ENCODE assay signal across 8 cellular contexts in the genomic region with DNA sequence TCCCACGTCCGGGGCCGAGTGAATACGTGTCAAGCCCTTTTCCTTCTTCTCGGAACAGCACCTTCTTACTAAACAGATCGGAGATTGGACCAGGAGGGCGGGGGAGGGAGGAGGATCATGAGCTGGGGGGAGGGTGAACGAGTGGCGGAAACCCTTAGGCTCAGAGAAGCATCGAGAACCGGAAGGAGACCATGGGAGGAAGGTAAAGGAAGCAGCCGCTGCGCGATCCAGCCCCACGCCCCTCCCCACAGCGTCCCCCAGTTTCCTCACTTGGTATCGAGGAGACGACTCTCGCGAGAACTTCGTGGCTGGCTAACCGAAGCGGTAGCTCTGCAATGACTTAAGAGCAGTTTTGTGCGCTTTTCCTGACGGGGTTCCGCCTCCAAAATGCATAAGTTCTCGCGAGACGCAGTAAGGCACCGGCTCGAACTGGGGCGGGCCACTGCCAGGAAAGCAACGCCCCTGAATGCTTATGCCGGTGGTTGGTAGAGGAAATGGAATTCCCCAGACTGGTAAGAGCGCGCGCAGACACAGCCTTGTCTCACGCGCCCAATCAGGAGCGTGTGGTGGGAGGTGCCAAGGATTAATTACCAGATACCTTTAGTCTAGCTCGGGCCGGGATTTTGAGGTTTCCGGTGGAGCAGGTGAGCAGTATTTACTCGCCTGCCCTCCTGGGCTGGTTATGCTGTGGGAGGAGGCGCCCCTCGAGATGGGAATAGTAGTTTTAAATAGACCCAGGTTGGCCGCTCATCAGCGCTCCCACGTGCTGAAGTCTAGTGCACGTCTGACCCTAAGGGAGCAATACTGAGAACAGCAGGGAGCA. TPM values are rescaled to one million over a fixed set of nuclear protein-coding genes. Genes with fewer than 3 reads are reported as not detected.
DNase-seq lines count a peak whose midpoint lies in the region; ATAC-seq and TF ChIP-seq lines count a peak whose summit lies in the region.

No MANE protein-coding gene starts in this region.

- H3K36me3 ChIP-seq in hepatocyte (replicated peaks; ENCODE audit: insufficient read depth, low read depth) (no peaks in the 10 kb centered on the region), rectal smooth muscle tissue (ENCODE audit: control insufficient read depth, insufficient read depth, low read length) (no peaks in the 10 kb centered on the region), aorta (ENCODE audit: control insufficient read depth in 1 of 2, insufficient read depth in 2 of 2, low read length in 1 of 2) (no peaks in the 10 kb centered on the region)

- H3K4me1 ChIP-seq in hepatocyte (ENCODE audit: insufficient read depth) (peaks cover 13% of the 10 kb centered on the region), rectal smooth muscle tissue (ENCODE audit: control insufficient read depth, insufficient read depth, low read length) (peaks cover 14% of the 10 kb centered on the region), aorta (ENCODE audit: control insufficient read depth in 1 of 2, insufficient read depth in 2 of 2, low read length in 2 of 2) (peaks cover 0 to 4% of the 10 kb centered on the region in 2 donors)

- no peaks in the 10 kb centered on the region for H3K9me3 ChIP-seq in hepatocyte (ENCODE audit: low read depth)
- H3K9me3 ChIP-seq in aorta (ENCODE audit: control insufficient read depth, low read length) = no peaks in the 10 kb centered on the region

- peaks cover 66% of the 10 kb centered on the region for H3K79me2 ChIP-seq in hepatocyte

- ATAC-seq in GM18511 (IDR thresholded peaks at IDR 0.05; ENCODE audit: unreplicated experiment) = peak; percentile 84
- ATAC-seq in HG02981 (IDR thresholded peaks at IDR 0.05; ENCODE audit: unreplicated experiment) = peak; percentile 77
- peak; percentile 93 for ATAC-seq in aorta (ENCODE audit: low FRiP score)

- peaks cover 36% of the 10 kb centered on the region for H4K20me1 ChIP-seq in hepatocyte (ENCODE audit: insufficient read depth, poor library complexity, severe bottlenecking)

- H3K27ac ChIP-seq in hepatocyte (peak overlapping the region; percentile 100), rectal smooth muscle tissue (ENCODE audit: low read depth, low read length) (peak overlapping the region; percentile 99), aorta (ENCODE audit: low read depth in 1 of 2, low read length in 2 of 2) (peak overlapping the region; percentile 88 to 97)

- H2AFZ ChIP-seq in hepatocyte = peak overlapping the region; percentile 32

- H3K27me3 ChIP-seq in hepatocyte (no peaks in the 10 kb centered on the region), rectal smooth muscle tissue (ENCODE audit: control insufficient read depth, insufficient read depth, low read length) (no peaks in the 10 kb centered on the region), aorta (ENCODE audit: control insufficient read depth in 1 of 2, insufficient read depth in 2 of 2, low read length in 1 of 2) (no peaks in the 10 kb centered on the region)

- no peaks in the 10 kb centered on the region for H3K9me2 ChIP-seq in hepatocyte (replicated peaks; ENCODE audit: insufficient read depth)

- TF ChIP-seq CTCF in hepatocyte (IDR thresholded peaks at IDR 0.05; ENCODE audit: poor library complexity) = no peak

- H3K4me3 ChIP-seq in hepatocyte (peak overlapping the region; percentile 74), rectal smooth muscle tissue (ENCODE audit: low read length) (peak overlapping the region; percentile 92), aorta (ENCODE audit: low read length in 2 of 2) (peak overlapping the region; percentile 8 to 94)

- WGBS in hepatocyte (ENCODE audit: low lambda C conversion rate, missing lambda C conversion rate) = 2% methylated on average over 41 of the region's 50 CpGs
- WGBS in aorta, 2 donors = 0 to 1% methylated on average over 48 to 50 of the region's 50 CpGs

- DNase-seq in NCI-H2029 (lab: John Stamatoyannopoulos, UW) = peak; percentile 99
- peak; percentile 97 for DNase-seq in T-helper 9 cell
- DNase-seq in astrocyte of the hippocampus (ENCODE audit: low read depth, low spot score) = peak; percentile 100
- DNase-seq in hepatocyte (ENCODE audit: low spot score) = peak; percentile 100
- peak; percentile 99 to 100 for DNase-seq in aorta

- H3K4me2 ChIP-seq in hepatocyte = peak overlapping the region; percentile 75

- peak overlapping the region; percentile 94 for H3K9ac ChIP-seq in rectal smooth muscle tissue (ENCODE audit: low read length)

- intact Hi-C loops in aorta (cut with DNase I) = loop anchor here (1.0 to 10.0 kb wide), 8 partner anchors 39 to 369 kb away; partner anchors contain the start of genes BDH2 (in 1 of the 2), CENPE (in 1 of the 2), CISD2 (in 1 of the 2) and MANBA (in 1 of the 2)

RNA-seq across cellular contexts. Expression of gene UBE2D3, which starts 0.5 kb away (rescaled TPM):
- total RNA-seq in hepatocyte = 418 and 434 TPM in 2 replicates
- 272 and 277 TPM in 2 replicates for polyA plus RNA-seq in hepatocyte
- total RNA-seq in aorta = 100 to 1,000 TPM; 274 to 292 TPM
- polyA plus RNA-seq in aorta = 100 to 1,000 TPM; 195 to 277 TPM

RNA-seq across cellular contexts. Expression of gene CISD2, which starts 40.9 kb away (rescaled TPM):
- total RNA-seq in hepatocyte (54.6 and 58.4 TPM in 2 replicates), aorta (10 to 100 TPM; 16.7 to 19.3 TPM)
- polyA plus RNA-seq in hepatocyte (70.6 and 76.7 TPM in 2 replicates), aorta (10 to 100 TPM; 16.2 to 22.5 TPM)

Comparison
In these comparisons a context has a peak if more than half of its experiments do, and no peak if none do; other contexts are left out.
1. Peak in every context shown above with its lines: DNase-seq, ATAC-seq, H3K4me3 ChIP-seq and H3K27ac ChIP-seq.